Comparison of ENCODE assay signal across 24 cellular contexts in the genomic region with DNA sequence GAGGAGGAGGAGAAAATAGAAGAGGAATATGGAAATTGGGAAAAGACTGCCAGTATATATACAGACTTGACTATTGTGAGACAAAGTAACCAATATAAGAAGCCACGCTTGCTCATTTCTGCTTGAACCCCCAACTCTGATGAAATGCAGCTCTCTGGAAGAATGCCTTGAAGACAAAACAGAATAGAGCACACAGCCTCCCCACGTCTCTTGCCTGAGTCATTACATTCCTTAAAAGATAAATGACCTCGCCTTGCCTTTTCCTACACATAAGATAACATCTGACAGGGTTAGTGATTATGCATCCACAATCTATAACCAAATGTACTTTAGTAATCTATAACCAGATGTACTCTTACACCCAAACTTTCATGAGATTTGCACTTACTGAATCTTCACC.
DNase-seq lines count a peak whose midpoint lies in the region; ATAC-seq and TF ChIP-seq lines count a peak whose summit lies in the region.
"Had no signal": no experiment of that assay in that cellular context is flagged by ENCODE, and none has a peak within 500 bp of the region (broad histone marks: within the 10 kb centered on the region; RNA-seq: fewer than 3 reads in every experiment).

No MANE protein-coding gene starts in this region.

- H3K36me3 ChIP-seq in RWPE2 (ENCODE audit: low read depth) (no peaks in the 10 kb centered on the region), neuron (ENCODE audit: insufficient read depth, low read length) (no peaks in the 10 kb centered on the region)
- H3K36me3 ChIP-seq: esophagus squamous epithelium, HAP-1, MG63, suprapubic skin had no signal

- peak; percentile 66 for ATAC-seq in RWPE2 (ENCODE audit: low read depth)
- peak; percentile 32 for ATAC-seq in foreskin keratinocyte
- ATAC-seq in GM19467 (IDR thresholded peaks at IDR 0.05; ENCODE audit: unreplicated experiment), result no peak
- ATAC-seq: sciatic nerve had no signal

- H3K27ac ChIP-seq in RWPE2 (ENCODE audit: poor library complexity, severe bottlenecking) (no peak overlapping the region), foreskin keratinocyte (no peak overlapping the region)
- H3K27ac ChIP-seq: esophagus squamous epithelium, parathyroid adenoma, suprapubic skin had no signal

- no peaks in the 10 kb centered on the region for H3K4me1 ChIP-seq in RWPE2 (ENCODE audit: insufficient read depth, poor library complexity, severe bottlenecking)
- H3K4me1 ChIP-seq in foreskin keratinocyte, result no peaks in the 10 kb centered on the region
- peaks cover 31% of the 10 kb centered on the region for H3K4me1 ChIP-seq in neuron (ENCODE audit: insufficient read depth, low read length)
- H3K4me1 ChIP-seq: esophagus squamous epithelium, HAP-1, parathyroid adenoma, suprapubic skin had no signal

- no peak overlapping the region for H3K4me3 ChIP-seq in RWPE2 (ENCODE audit: severe bottlenecking)
- H3K4me3 ChIP-seq in neuron (ENCODE audit: low read length), result no peak overlapping the region
- H3K4me3 ChIP-seq: esophagus squamous epithelium, HAP-1, lung, MG63, suprapubic skin had no signal

- peak; percentile 64 for DNase-seq in Caki2 (ENCODE audit: low read depth)
- no peak for DNase-seq in RWPE2 (ENCODE audit: low spot score)
- DNase-seq in foreskin keratinocyte, result peak in 1 of 2 donors; percentile 49
- DNase-seq in activated CD4-positive, alpha-beta T cell treated with anti-CD3 and anti-CD28 coated beads for 4 hours, result no peak
- DNase-seq in NCI-H2081 (lab: John Stamatoyannopoulos, UW), result no peak
- DNase-seq in NCI-H187 (lab: John Stamatoyannopoulos, UW), result no peak
- DNase-seq: activated naive CD4-positive, alpha-beta T cell treated with Interleukin-2 at 50 U/mL for 16 hours; activated T-cell treated with anti-CD3 and anti-CD28 coated beads, Interleukin-2, amount 50 U/mL, for 24 hours; CD4-positive, CD25-positive, alpha-beta regulatory T cell; cerebellar nuclear complex; effector memory CD4-positive, alpha-beta T cell; esophagus squamous epithelium; MG63; naive B cell; NCI-H1436; NCI-H2171; NCI-H526 treated with DMSO at 0.1 percent for 48 hours had no signal

- H3K9me3 ChIP-seq in RWPE2 (ENCODE audit: severe bottlenecking) (no peaks in the 10 kb centered on the region), neuron (ENCODE audit: low read length) (no peaks in the 10 kb centered on the region)
- H3K9me3 ChIP-seq: esophagus squamous epithelium, HAP-1, MG63, suprapubic skin had no signal

- in situ Hi-C loops in Caki2 (cut with HindIII; ENCODE audit: low pct_unique_long_range_greater_than_20kb, low sequenced_read_pairs), result no loop called here

- TF ChIP-seq CTCF in RWPE2 (IDR thresholded peaks at IDR 0.05; ENCODE audit: poor library complexity, severe bottlenecking) (no peak), foreskin keratinocyte (conservative IDR thresholded peaks at IDR 0.05) (no peak)

- H2AFZ ChIP-seq in neuron (ENCODE audit: low read depth, low read length), result peak overlapping the region; percentile 76
- H2AFZ ChIP-seq: parathyroid adenoma had no signal

- H3K27me3 ChIP-seq in RWPE2 (ENCODE audit: insufficient read depth, poor library complexity, severe bottlenecking), result no peaks in the 10 kb centered on the region
- H3K27me3 ChIP-seq in foreskin keratinocyte, result peaks cover 4% of the 10 kb centered on the region
- no peaks in the 10 kb centered on the region for H3K27me3 ChIP-seq in neuron (ENCODE audit: insufficient read depth, low read length)
